Comparison of ENCODE assay signal across 1 cellular context in the genomic region with DNA sequence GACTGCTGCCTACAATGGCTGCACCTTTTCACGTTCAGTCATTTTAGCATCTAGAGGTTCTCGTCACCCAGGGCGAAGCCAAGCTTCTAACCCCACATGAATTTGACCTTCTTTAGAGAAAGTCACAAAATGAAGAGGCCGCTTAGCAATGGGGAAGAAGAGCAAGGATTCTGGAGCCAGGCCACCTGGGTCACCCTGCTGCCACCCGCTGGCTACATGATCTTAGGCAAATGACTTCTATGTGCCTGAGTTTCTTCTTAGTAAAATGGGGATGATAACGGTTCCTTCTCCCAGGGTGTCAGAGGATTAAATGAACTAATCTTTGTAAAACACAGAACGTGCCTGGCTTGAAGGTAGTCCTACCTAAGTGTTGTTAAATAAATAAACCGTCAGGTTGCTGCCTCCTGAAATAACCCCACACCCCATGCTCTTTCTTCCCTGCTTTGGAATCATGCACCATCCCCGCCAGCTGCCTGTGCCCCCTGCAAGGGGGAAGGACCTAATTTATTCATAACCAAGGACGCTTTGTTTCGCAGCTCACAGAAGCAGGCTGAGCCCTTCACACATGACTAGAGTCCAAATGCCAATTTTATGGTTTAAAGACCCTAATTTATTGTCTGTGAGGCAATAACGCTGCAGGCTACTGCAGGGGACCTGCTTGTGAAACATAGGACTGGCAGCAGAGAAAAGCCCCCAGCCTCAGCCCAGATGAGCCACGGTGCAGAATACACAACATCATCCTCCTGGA.
TF ChIP-seq lines count a peak whose summit lies in the region.

No MANE protein-coding gene starts in this region.

TF ChIP-seq in GM23338, 12 proteins besides CTCF, POLR2A, EP300 and RAD21 (continued from another document):
- TF ChIP-seq, protein P1, sequence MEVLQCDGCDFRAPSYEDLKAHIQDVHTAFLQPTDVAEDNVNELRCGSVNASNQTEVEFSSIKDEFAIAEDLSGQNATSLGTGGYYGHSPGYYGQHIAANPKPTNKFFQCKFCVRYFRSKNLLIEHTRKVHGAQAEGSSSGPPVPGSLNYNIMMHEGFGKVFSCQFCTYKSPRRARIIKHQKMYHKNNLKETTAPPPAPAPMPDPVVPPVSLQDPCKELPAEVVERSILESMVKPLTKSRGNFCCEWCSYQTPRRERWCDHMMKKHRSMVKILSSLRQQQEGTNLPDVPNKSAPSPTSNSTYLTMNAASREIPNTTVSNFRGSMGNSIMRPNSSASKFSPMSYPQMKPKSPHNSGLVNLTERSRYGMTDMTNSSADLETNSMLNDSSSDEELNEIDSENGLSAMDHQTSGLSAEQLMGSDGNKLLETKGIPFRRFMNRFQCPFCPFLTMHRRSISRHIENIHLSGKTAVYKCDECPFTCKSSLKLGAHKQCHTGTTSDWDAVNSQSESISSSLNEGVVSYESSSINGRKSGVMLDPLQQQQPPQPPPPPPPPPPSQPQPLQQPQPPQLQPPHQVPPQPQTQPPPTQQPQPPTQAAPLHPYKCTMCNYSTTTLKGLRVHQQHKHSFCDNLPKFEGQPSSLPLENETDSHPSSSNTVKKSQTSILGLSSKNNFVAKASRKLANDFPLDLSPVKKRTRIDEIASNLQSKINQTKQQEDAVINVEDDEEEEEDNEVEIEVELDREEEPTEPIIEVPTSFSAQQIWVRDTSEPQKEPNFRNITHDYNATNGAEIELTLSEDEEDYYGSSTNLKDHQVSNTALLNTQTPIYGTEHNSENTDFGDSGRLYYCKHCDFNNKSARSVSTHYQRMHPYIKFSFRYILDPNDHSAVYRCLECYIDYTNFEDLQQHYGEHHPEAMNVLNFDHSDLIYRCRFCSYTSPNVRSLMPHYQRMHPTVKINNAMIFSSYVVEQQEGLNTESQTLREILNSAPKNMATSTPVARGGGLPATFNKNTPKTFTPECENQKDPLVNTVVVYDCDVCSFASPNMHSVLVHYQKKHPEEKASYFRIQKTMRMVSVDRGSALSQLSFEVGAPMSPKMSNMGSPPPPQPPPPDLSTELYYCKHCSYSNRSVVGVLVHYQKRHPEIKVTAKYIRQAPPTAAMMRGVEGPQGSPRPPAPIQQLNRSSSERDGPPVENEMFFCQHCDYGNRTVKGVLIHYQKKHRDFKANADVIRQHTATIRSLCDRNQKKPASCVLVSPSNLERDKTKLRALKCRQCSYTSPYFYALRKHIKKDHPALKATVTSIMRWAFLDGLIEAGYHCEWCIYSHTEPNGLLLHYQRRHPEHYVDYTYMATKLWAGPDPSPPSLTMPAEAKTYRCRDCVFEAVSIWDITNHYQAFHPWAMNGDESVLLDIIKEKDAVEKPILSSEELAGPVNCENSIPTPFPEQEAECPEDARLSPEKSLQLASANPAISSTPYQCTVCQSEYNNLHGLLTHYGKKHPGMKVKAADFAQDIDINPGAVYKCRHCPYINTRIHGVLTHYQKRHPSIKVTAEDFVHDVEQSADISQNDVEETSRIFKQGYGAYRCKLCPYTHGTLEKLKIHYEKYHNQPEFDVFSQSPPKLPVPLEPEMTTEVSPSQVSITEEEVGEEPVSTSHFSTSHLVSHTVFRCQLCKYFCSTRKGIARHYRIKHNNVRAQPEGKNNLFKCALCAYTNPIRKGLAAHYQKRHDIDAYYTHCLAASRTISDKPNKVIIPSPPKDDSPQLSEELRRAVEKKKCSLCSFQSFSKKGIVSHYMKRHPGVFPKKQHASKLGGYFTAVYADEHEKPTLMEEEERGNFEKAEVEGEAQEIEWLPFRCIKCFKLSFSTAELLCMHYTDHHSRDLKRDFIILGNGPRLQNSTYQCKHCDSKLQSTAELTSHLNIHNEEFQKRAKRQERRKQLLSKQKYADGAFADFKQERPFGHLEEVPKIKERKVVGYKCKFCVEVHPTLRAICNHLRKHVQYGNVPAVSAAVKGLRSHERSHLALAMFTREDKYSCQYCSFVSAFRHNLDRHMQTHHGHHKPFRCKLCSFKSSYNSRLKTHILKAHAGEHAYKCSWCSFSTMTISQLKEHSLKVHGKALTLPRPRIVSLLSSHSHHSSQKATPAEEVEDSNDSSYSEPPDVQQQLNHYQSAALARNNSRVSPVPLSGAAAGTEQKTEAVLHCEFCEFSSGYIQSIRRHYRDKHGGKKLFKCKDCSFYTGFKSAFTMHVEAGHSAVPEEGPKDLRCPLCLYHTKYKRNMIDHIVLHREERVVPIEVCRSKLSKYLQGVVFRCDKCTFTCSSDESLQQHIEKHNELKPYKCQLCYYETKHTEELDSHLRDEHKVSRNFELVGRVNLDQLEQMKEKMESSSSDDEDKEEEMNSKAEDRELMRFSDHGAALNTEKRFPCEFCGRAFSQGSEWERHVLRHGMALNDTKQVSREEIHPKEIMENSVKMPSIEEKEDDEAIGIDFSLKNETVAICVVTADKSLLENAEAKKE (CRISPR knock-in tag; IDR thresholded peaks at IDR 0.05) = no peak
- TF ChIP-seq JUNB (IDR thresholded peaks at IDR 0.05; ENCODE audit: unreplicated experiment) (no peak), NANOG (IDR thresholded peaks at IDR 0.05; ENCODE audit: borderline replicate concordance) (no peak)
